33 cellular contexts compared by ENCODE assay signal in genomic region chr1:17946434-17946833, GRCh38.
"Had no signal": no experiment of that assay in that cellular context is flagged by ENCODE, and none has a peak within 500 bp of the region (broad histone marks: within the 10 kb centered on the region; RNA-seq: fewer than 3 reads in every experiment).

No MANE protein-coding gene starts in this region.

- H3K27me3 ChIP-seq: ascending aorta, body of pancreas, brain microvascular endothelial cell, cardiac muscle cell had no signal

- H3K27ac ChIP-seq: adrenal gland, ascending aorta, body of pancreas, brain microvascular endothelial cell, breast epithelium, cardiac muscle cell had no signal

- H3K36me3 ChIP-seq: adrenal gland, ascending aorta, brain microvascular endothelial cell, breast epithelium, cardiac muscle cell had no signal

- H3K4me1 ChIP-seq: adrenal gland, ascending aorta, body of pancreas, breast epithelium had no signal

- H3K9me3 ChIP-seq: adrenal gland, ascending aorta, body of pancreas, breast epithelium had no signal

- DNase-seq: activated effector memory CD4-positive, alpha-beta T cell treated with anti-CD3 and anti-CD28 coated beads, Interleukin-2, amount 50 U/mL, for 16 hours; activated effector memory CD4-positive, alpha-beta T cell treated with Interleukin-2 at 50 U/mL for 16 hours; activated gamma-delta T cell; activated gamma-delta T cell treated with Interleukin-2 at 50 U/mL for 16 hours; activated naive CD4-positive, alpha-beta T cell; activated naive CD4-positive, alpha-beta T cell treated with anti-CD3 and anti-CD28 coated beads for 36 hours; activated naive CD4-positive, alpha-beta T cell treated with anti-CD3 and anti-CD28 coated beads, Interleukin-2, amount 10 ng/mL, durations not matched to agents 7 days and 5 days; activated naive CD4-positive, alpha-beta T cell treated with anti-CD3 and anti-CD28 coated beads, Interleukin-2, amount 50 U/mL, for 16 hours; activated naive CD4-positive, alpha-beta T cell treated with Interleukin-2 at 50 U/mL for 16 hours; activated naive CD8-positive, alpha-beta T cell treated with anti-CD3 and anti-CD28 coated beads for 36 hours; activated naive CD8-positive, alpha-beta T cell treated with anti-CD3 and anti-CD28 coated beads, Interleukin-2, amount 10 ng/mL, durations not matched to agents 7 days and 5 days; activated naive CD8-positive, alpha-beta T cell treated with anti-CD3 and anti-CD28 coated beads, Interleukin-2, amount 50 U/mL, for 24 hours; activated T-cell treated with anti-CD3 and anti-CD28 coated beads, Interleukin-2, amount 50 U/mL, for 24 hours; activated T-cell treated with anti-CD3 and anti-CD28 coated beads, Interleukin-2, amount 50 U/mL, for 4 hours; activated T-cell treated with anti-CD3 and anti-CD28 coated beads, Interleukin-2, amount 50 U/mL, for 48 hours; activated T-cell treated with anti-CD3 and anti-CD28 coated beads, Interleukin-2, amount 50 U/mL, for 72 hours; adrenal gland; amniotic stem cell; amygdala; anterior cingulate cortex; aorta; body of pancreas; brain microvascular endothelial cell; caudate nucleus; central memory CD4-positive, alpha-beta T cell; cerebellar nuclear complex had no signal

- FAIRE-seq: astrocyte, bronchial epithelial cell had no signal

- ATAC-seq: activated naive CD4-positive, alpha-beta T cell treated with anti-CD3 and anti-CD28 coated beads, Interleukin-2, amount 50 U/mL, for 72 hours; activated naive CD8-positive, alpha-beta T cell treated with anti-CD3 and anti-CD28 coated beads, Interleukin-2, amount 50 U/mL, for 24 hours; activated T-cell treated with anti-CD3 and anti-CD28 coated beads, Interleukin-2, amount 50 U/mL, for 4 hours; activated T-cell treated with anti-CD3 and anti-CD28 coated beads, Interleukin-2, amount 50 U/mL, for 72 hours; activated T-helper 17 cell treated with anti-CD3 and anti-CD28 coated beads, Interleukin-2, amount 50 U/mL, for 72 hours; body of pancreas had no signal

- H3K4me3 ChIP-seq: adrenal gland, ascending aorta, body of pancreas, breast epithelium, cardiac muscle cell had no signal
